In genomic region chr2:179247318-179248023, GRCh38 we compare ENCODE assay signal across 20 cellular contexts. TPM values are rescaled to one million over a fixed set of nuclear protein-coding genes. Genes with fewer than 3 reads are reported as not detected.
A peak's percentile ranks its signal among the peaks of the same experiment; 100 is the strongest.
DNase-seq lines count a peak whose midpoint lies in the region; ATAC-seq and TF ChIP-seq lines count a peak whose summit lies in the region.
"Had no signal": no experiment of that assay in that cellular context is flagged by ENCODE, and none has a peak within 500 bp of the region (broad histone marks: within the 10 kb centered on the region; RNA-seq: fewer than 3 reads in every experiment).

No MANE protein-coding gene starts in this region.

- H3K27me3 Mint-ChIP-seq in CD4-positive, CD25-positive, alpha-beta regulatory T cell: no peaks in the 10 kb centered on the region
- H3K27me3 Mint-ChIP-seq in activated CD4-positive, alpha-beta memory T cell treated with anti-CD3 and anti-CD28 coated beads for 36 hours: no peaks in the 10 kb centered on the region

- H3K27me3 ChIP-seq in CD4-positive, CD25-positive, alpha-beta regulatory T cell (ENCODE audit: control insufficient read depth, insufficient read depth, low read length): no peaks in the 10 kb centered on the region
- no peaks in the 10 kb centered on the region for H3K27me3 ChIP-seq in tibial artery
- H3K27me3 ChIP-seq: body of pancreas, pancreas, spleen, thyroid gland had no signal

- no peak for TF ChIP-seq CTCF in tibial artery (IDR thresholded peaks at IDR 0.05)

- H3K27ac Mint-ChIP-seq in CD4-positive, CD25-positive, alpha-beta regulatory T cell: peak overlapping the region in 1 of 3 donors; percentile 70
- no peak overlapping the region for H3K27ac Mint-ChIP-seq in activated CD4-positive, alpha-beta memory T cell treated with anti-CD3 and anti-CD28 coated beads for 36 hours
- H3K27ac Mint-ChIP-seq: T-helper 2 cell treated with Interferon-gamma antibody and Interleukin-4, amounts not matched to agents 5 μg/mL and 100 μg/mL, for 36 hours had no signal

- H3K4me1 Mint-ChIP-seq in CD4-positive, CD25-positive, alpha-beta regulatory T cell: peaks cover 32 to 54% (median 46%) of the 10 kb centered on the region in 4 donors
- H3K4me1 Mint-ChIP-seq in activated CD4-positive, alpha-beta memory T cell treated with anti-CD3 and anti-CD28 coated beads for 36 hours (ENCODE audit: low read depth): peaks cover 35% of the 10 kb centered on the region

- peak overlapping the region in 1 of 4 donors; percentile 75 for H3K4me3 Mint-ChIP-seq in CD4-positive, CD25-positive, alpha-beta regulatory T cell
- H3K4me3 Mint-ChIP-seq in activated CD4-positive, alpha-beta memory T cell treated with anti-CD3 and anti-CD28 coated beads for 36 hours: peak overlapping the region; percentile 55
- H3K4me3 Mint-ChIP-seq: T-helper 2 cell treated with Interferon-gamma antibody and Interleukin-4, amounts not matched to agents 5 μg/mL and 100 μg/mL, for 36 hours had no signal

- no peak for DNase-seq in CD4-positive, CD25-positive, alpha-beta regulatory T cell
- DNase-seq in activated CD4-positive, alpha-beta memory T cell treated with anti-CD3 and anti-CD28 coated beads for 36 hours: no peak
- no peak for DNase-seq in effector CD8-positive, alpha-beta T cell (lab: John Stamatoyannopoulos, UW)
- DNase-seq in stimulated activated CD4-positive, alpha-beta T cell treated with anti-CD3 and anti-CD28 coated beads, Interleukin-2, amount 100 ng/mL, for 24 hours: no peak
- DNase-seq in tibial artery: no peak
- DNase-seq: activated CD4-positive, alpha-beta T cell treated with anti-CD3 and anti-CD28 coated beads, Interleukin-2, amount 50 U/mL, for 1 hour; activated effector memory CD4-positive, alpha-beta T cell treated with Interleukin-2 at 50 U/mL for 16 hours; body of pancreas; DMS 273 treated with DMSO at 0.1 percent for 48 hours; foreskin fibroblast; NCI-H187; NCI-H69; pancreas; spleen; thyroid gland had no signal

- ATAC-seq in CD4-positive, CD25-positive, alpha-beta regulatory T cell (ENCODE audit: low read depth in 2 of 2): peak in 1 of 2 donors; percentile 14
- peak; percentile 61 for ATAC-seq in GM19035 (IDR thresholded peaks at IDR 0.05; ENCODE audit: unreplicated experiment)
- ATAC-seq in HG02884 (IDR thresholded peaks at IDR 0.05; ENCODE audit: unreplicated experiment): peak; percentile 34
- ATAC-seq in HG02642 (IDR thresholded peaks at IDR 0.05; ENCODE audit: poor library complexity, unreplicated experiment): no peak
- ATAC-seq: body of pancreas, pancreas had no signal

- no peaks in the 10 kb centered on the region for H3K9me3 ChIP-seq in CD4-positive, CD25-positive, alpha-beta regulatory T cell (ENCODE audit: control insufficient read depth in 2 of 2, low read length in 2 of 2)
- H3K9me3 ChIP-seq in tibial artery: no peaks in the 10 kb centered on the region
- H3K9me3 ChIP-seq: body of pancreas, pancreas, thyroid gland had no signal

- CTCF ChIA-PET in activated CD4-positive, alpha-beta memory T cell treated with anti-CD3 and anti-CD28 coated beads for 36 hours (lab: Charles Lee): interaction anchor here (1.5 kb wide), 1 partner anchor 8 kb away, joined by 3 read pairs; no protein-coding TSS in a partner anchor

- H3K27ac ChIP-seq in CD4-positive, CD25-positive, alpha-beta regulatory T cell (ENCODE audit: insufficient read depth, low read length, poor library complexity, severe bottlenecking): no peak overlapping the region
- H3K27ac ChIP-seq in tibial artery: no peak overlapping the region
- H3K27ac ChIP-seq: body of pancreas, pancreas, RWPE1, thyroid gland had no signal

- H3K36me3 Mint-ChIP-seq in CD4-positive, CD25-positive, alpha-beta regulatory T cell: no peaks in the 10 kb centered on the region
- no peaks in the 10 kb centered on the region for H3K36me3 Mint-ChIP-seq in activated CD4-positive, alpha-beta memory T cell treated with anti-CD3 and anti-CD28 coated beads for 36 hours

- H3K36me3 ChIP-seq in CD4-positive, CD25-positive, alpha-beta regulatory T cell (ENCODE audit: control insufficient read depth, insufficient read depth, low read length): no peaks in the 10 kb centered on the region
- H3K36me3 ChIP-seq in tibial artery: no peaks in the 10 kb centered on the region
- H3K36me3 ChIP-seq: pancreas, spleen, thyroid gland had no signal

- POLR2A ChIA-PET in activated CD4-positive, alpha-beta memory T cell treated with anti-CD3 and anti-CD28 coated beads for 36 hours (lab: Charles Lee): no interaction called here

- intact Hi-C loops in activated CD4-positive, alpha-beta memory T cell treated with anti-CD3 and anti-CD28 coated beads for 36 hours (cut with micrococcal nuclease): no loop called here
- intact Hi-C loops in tibial artery (cut with DNase I; ENCODE audit: low total_unique reads): no loop called here

- peaks cover 0 to 6% (median 2%) of the 10 kb centered on the region in 7 donors for H3K9me3 Mint-ChIP-seq in CD4-positive, CD25-positive, alpha-beta regulatory T cell
- peaks cover 11% of the 10 kb centered on the region for H3K9me3 Mint-ChIP-seq in activated CD4-positive, alpha-beta memory T cell treated with anti-CD3 and anti-CD28 coated beads for 36 hours

- peaks cover 19% of the 10 kb centered on the region for H3K4me1 ChIP-seq in CD4-positive, CD25-positive, alpha-beta regulatory T cell (ENCODE audit: control insufficient read depth, insufficient read depth, low read length, poor library complexity, severe bottlenecking)
- H3K4me1 ChIP-seq in tibial artery: peaks cover 0 to 46% (median 5%) of the 10 kb centered on the region in 4 donors
- H3K4me1 ChIP-seq: pancreas, thyroid gland had no signal

- H3K4me3 ChIP-seq in CD4-positive, CD25-positive, alpha-beta regulatory T cell (ENCODE audit: low read depth, low read length): peak overlapping the region; percentile 49
- H3K4me3 ChIP-seq in tibial artery: no peak overlapping the region
- H3K4me3 ChIP-seq: body of pancreas, pancreas, thyroid gland had no signal

RNA-seq across cellular contexts. Expression of gene SESTD1, which starts 17.2 kb away (rescaled TPM):
- total RNA-seq in CD4-positive, CD25-positive, alpha-beta regulatory T cell: 7.3 TPM
- 1 to 10 TPM in 3 of 4 donors, under 1 TPM in 1; 0.63 to 7.2 (median 2.1) TPM for polyA plus RNA-seq in CD4-positive, CD25-positive, alpha-beta regulatory T cell
- 10 to 100 TPM; 11.6 to 13.1 TPM for total RNA-seq in activated CD4-positive, alpha-beta memory T cell treated with anti-CD3 and anti-CD28 coated beads for 36 hours
